Comparison of ENCODE assay signal across 1 cellular context in the genomic region with DNA sequence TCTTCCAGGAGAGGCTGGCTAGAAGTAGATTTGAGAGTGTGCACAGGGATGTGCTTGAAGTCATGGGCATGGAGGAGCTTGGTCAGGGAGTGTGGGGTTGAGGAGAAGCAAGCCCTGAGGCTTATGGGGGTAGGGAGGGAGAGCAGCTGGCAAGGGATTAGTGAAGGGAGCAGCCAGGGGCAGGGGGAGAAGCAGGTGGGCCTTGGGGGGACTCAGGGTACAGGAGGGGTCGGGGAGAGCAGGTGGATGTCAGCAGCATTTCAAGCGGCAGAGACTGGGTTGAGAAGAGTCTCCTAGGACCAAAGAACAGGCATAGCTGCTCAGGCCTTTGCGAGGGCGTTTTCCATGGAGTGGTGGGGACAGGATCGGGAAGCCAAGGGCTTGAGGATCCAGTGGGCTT.
TF ChIP-seq lines count a peak whose summit lies in the region.

No MANE protein-coding gene starts in this region.

TF ChIP-seq in HepG2, 621 proteins besides CTCF, POLR2A, EP300 and RAD21:
- TF ChIP-seq ARHGAP35 (CRISPR knock-in tag; IDR thresholded peaks at IDR 0.05; ENCODE audit: borderline replicate concordance) (no peak), GATAD2A (CRISPR knock-in tag; IDR thresholded peaks at IDR 0.05) (no peak), ZFP37 (CRISPR knock-in tag; IDR thresholded peaks at IDR 0.05; ENCODE audit: borderline replicate concordance) (no peak), NR2C2 (CRISPR knock-in tag; IDR thresholded peaks at IDR 0.05; ENCODE audit: borderline replicate concordance) (no peak), AHR (CRISPR knock-in tag; IDR thresholded peaks at IDR 0.05) (no peak), KLF16 (CRISPR knock-in tag; IDR thresholded peaks at IDR 0.05) (no peak)
- TF ChIP-seq, protein P1, sequence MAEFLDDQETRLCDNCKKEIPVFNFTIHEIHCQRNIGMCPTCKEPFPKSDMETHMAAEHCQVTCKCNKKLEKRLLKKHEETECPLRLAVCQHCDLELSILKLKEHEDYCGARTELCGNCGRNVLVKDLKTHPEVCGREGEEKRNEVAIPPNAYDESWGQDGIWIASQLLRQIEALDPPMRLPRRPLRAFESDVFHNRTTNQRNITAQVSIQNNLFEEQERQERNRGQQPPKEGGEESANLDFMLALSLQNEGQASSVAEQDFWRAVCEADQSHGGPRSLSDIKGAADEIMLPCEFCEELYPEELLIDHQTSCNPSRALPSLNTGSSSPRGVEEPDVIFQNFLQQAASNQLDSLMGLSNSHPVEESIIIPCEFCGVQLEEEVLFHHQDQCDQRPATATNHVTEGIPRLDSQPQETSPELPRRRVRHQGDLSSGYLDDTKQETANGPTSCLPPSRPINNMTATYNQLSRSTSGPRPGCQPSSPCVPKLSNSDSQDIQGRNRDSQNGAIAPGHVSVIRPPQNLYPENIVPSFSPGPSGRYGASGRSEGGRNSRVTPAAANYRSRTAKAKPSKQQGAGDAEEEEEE (CRISPR knock-in tag; IDR thresholded peaks at IDR 0.05; ENCODE audit: borderline replicate concordance): no peak
- TF ChIP-seq, protein P2, sequence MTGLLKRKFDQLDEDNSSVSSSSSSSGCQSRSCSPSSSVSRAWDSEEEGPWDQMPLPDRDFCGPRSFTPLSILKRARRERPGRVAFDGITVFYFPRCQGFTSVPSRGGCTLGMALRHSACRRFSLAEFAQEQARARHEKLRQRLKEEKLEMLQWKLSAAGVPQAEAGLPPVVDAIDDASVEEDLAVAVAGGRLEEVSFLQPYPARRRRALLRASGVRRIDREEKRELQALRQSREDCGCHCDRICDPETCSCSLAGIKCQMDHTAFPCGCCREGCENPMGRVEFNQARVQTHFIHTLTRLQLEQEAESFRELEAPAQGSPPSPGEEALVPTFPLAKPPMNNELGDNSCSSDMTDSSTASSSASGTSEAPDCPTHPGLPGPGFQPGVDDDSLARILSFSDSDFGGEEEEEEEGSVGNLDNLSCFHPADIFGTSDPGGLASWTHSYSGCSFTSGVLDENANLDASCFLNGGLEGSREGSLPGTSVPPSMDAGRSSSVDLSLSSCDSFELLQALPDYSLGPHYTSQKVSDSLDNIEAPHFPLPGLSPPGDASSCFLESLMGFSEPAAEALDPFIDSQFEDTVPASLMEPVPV (CRISPR knock-in tag; IDR thresholded peaks at IDR 0.05): no peak
